In the genomic region with DNA sequence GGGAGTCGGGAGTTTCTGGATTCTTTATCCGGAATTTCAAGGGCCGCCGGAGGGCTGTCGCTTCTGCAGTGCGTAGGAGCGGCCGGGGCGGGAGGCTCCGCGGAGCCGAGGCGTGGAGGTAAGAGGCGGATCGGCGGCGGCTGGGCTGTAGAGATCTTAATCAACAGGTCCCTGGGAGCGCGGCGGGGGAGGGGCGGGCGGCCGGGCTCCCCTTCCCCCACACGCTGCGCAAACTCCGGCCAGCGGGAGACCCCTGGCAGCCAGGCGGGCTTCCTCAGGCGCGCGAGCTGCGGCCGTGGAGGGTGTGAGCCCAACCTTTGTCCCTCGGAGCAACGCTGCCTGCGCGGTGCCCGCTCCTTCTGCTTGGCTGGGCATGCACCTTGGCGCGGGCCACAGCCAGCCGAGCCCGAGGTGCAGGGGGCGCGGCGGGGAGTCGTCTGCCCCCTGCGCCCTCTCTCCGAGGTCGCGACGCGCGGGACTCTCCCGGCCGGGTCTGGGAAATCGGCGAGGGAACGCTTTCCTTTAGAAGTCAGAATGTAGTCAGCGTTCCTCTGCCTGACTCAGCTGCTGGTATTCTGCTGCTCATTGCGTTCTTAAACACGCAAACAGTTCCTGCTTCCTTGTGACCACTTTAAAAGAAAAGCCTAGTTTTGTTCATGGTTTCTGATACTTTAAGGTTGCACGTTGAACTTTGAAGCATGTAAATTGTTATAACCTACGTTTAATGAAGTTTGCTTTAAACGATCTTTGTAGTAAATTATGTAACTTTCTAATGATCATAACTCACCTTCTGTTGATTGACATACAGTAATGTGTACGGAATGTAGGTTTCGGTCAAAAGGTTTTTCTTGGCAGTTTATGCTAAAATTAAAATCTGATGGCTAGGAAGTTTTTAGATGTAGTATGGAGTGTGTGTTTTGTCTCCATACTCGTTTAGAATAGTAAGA, we compare ENCODE assay signal across 1 cellular context.
TF ChIP-seq lines count a peak whose summit lies in the region.

A gene (plus strand): TSS at position 20 of the 947 bp plus-strand sequence. CDS start 37,736 bp downstream, outside the sequence.

TF ChIP-seq in HepG2, 621 proteins besides CTCF, POLR2A, EP300 and RAD21 (continued from another document and continues in another):
- TF ChIP-seq, protein P1, sequence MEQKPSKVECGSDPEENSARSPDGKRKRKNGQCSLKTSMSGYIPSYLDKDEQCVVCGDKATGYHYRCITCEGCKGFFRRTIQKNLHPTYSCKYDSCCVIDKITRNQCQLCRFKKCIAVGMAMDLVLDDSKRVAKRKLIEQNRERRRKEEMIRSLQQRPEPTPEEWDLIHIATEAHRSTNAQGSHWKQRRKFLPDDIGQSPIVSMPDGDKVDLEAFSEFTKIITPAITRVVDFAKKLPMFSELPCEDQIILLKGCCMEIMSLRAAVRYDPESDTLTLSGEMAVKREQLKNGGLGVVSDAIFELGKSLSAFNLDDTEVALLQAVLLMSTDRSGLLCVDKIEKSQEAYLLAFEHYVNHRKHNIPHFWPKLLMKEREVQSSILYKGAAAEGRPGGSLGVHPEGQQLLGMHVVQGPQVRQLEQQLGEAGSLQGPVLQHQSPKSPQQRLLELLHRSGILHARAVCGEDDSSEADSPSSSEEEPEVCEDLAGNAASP (CRISPR knock-in tag; IDR thresholded peaks at IDR 0.05; ENCODE audit: borderline replicate concordance) = 0 out of 2 replicates have a peak, but pooled peaks have one; percentile 26
- TF ChIP-seq AGO2 (optimal IDR thresholded peaks at IDR 0.05; ENCODE audit: low read depth, low read length) = peak; percentile 80
- no peak for TF ChIP-seq MEF2D (CRISPR knock-in tag; IDR thresholded peaks at IDR 0.05)
- TF ChIP-seq, protein P2, sequence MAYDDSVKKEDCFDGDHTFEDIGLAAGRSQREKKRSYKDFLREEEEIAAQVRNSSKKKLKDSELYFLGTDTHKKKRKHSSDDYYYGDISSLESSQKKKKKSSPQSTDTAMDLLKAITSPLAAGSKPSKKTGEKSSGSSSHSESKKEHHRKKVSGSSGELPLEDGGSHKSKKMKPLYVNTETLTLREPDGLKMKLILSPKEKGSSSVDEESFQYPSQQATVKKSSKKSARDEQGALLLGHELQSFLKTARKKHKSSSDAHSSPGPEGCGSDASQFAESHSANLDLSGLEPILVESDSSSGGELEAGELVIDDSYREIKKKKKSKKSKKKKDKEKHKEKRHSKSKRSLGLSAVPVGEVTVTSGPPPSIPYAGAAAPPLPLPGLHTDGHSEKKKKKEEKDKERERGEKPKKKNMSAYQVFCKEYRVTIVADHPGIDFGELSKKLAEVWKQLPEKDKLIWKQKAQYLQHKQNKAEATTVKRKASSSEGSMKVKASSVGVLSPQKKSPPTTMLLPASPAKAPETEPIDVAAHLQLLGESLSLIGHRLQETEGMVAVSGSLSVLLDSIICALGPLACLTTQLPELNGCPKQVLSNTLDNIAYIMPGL (CRISPR knock-in tag; IDR thresholded peaks at IDR 0.05; ENCODE audit: borderline replicate concordance in 1 of 2, low read depth in 1 of 2) = peak in 1 of 2 experiments; percentile 74; a peak in 3 of 4 replicates
- 0 out of 2 replicates have a peak, but pooled peaks have one; percentile 17 for TF ChIP-seq TCF7 (IDR thresholded peaks at IDR 0.05; ENCODE audit: low read depth)
- no peak for TF ChIP-seq ZNF101 (CRISPR knock-in tag; IDR thresholded peaks at IDR 0.05; ENCODE audit: borderline replicate concordance, low read depth)
- TF ChIP-seq DNMT3B (CRISPR knock-in tag; conservative IDR thresholded peaks at IDR 0.05) = 0 out of 2 replicates have a peak, but pooled peaks have one; percentile 43
- TF ChIP-seq YEATS2 (CRISPR knock-in tag; IDR thresholded peaks at IDR 0.05; ENCODE audit: borderline replicate concordance) = no peak
- TF ChIP-seq, protein P3, sequence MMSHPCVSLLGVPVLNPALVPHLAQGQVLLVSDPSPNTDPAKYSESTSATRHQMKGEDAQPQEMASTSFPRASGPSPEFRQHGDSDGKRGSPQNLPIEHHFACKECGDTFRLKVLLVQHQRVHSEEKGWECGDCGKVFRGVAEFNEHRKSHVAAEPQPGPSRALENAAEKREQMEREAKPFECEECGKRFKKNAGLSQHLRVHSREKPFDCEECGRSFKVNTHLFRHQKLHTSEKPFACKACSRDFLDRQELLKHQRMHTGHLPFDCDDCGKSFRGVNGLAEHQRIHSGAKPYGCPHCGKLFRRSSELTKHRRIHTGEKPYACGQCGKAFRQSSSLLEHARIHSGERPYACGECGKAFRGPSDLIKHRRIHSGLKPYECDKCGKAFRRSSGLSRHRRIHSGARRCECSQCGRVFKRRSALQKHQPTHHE (CRISPR knock-in tag; IDR thresholded peaks at IDR 0.05; ENCODE audit: borderline replicate concordance) = peak; percentile 78; the same call in 1 of the 2 replicates
- TF ChIP-seq HIVEP1 (CRISPR knock-in tag; IDR thresholded peaks at IDR 0.05) = peak; percentile 89
- peak; percentile 53; the same call in 1 of the 2 replicates for TF ChIP-seq NKX3-1 (CRISPR knock-in tag; IDR thresholded peaks at IDR 0.05)
- TF ChIP-seq ZNF616 (CRISPR knock-in tag; IDR thresholded peaks at IDR 0.05; ENCODE audit: low read depth) = no peak
- no peak for TF ChIP-seq STAT5B (CRISPR knock-in tag; IDR thresholded peaks at IDR 0.05)
- 0 out of 2 replicates have a peak, but pooled peaks have one; percentile 8 for TF ChIP-seq MIXL1 (CRISPR knock-in tag; IDR thresholded peaks at IDR 0.05)
- TF ChIP-seq MEIS2 (CRISPR knock-in tag; IDR thresholded peaks at IDR 0.05) = peak; percentile 71; the same call in 1 of the 2 replicates
- TF ChIP-seq, protein P4, sequence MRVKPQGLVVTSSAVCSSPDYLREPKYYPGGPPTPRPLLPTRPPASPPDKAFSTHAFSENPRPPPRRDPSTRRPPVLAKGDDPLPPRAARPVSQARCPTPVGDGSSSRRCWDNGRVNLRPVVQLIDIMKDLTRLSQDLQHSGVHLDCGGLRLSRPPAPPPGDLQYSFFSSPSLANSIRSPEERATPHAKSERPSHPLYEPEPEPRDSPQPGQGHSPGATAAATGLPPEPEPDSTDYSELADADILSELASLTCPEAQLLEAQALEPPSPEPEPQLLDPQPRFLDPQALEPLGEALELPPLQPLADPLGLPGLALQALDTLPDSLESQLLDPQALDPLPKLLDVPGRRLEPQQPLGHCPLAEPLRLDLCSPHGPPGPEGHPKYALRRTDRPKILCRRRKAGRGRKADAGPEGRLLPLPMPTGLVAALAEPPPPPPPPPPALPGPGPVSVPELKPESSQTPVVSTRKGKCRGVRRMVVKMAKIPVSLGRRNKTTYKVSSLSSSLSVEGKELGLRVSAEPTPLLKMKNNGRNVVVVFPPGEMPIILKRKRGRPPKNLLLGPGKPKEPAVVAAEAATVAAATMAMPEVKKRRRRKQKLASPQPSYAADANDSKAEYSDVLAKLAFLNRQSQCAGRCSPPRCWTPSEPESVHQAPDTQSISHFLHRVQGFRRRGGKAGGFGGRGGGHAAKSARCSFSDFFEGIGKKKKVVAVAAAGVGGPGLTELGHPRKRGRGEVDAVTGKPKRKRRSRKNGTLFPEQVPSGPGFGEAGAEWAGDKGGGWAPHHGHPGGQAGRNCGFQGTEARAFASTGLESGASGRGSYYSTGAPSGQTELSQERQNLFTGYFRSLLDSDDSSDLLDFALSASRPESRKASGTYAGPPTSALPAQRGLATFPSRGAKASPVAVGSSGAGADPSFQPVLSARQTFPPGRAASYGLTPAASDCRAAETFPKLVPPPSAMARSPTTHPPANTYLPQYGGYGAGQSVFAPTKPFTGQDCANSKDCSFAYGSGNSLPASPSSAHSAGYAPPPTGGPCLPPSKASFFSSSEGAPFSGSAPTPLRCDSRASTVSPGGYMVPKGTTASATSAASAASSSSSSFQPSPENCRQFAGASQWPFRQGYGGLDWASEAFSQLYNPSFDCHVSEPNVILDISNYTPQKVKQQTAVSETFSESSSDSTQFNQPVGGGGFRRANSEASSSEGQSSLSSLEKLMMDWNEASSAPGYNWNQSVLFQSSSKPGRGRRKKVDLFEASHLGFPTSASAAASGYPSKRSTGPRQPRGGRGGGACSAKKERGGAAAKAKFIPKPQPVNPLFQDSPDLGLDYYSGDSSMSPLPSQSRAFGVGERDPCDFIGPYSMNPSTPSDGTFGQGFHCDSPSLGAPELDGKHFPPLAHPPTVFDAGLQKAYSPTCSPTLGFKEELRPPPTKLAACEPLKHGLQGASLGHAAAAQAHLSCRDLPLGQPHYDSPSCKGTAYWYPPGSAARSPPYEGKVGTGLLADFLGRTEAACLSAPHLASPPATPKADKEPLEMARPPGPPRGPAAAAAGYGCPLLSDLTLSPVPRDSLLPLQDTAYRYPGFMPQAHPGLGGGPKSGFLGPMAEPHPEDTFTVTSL (CRISPR knock-in tag; IDR thresholded peaks at IDR 0.05; ENCODE audit: borderline replicate concordance) = no peak
- TF ChIP-seq NR3C1 (CRISPR knock-in tag; IDR thresholded peaks at IDR 0.05) = no peak
- TF ChIP-seq RBM22 (optimal IDR thresholded peaks at IDR 0.05; ENCODE audit: low read length) = no peak
- TF ChIP-seq ZNF256 (CRISPR knock-in tag; conservative IDR thresholded peaks at IDR 0.05) = 0 out of 2 replicates have a peak, but pooled peaks have one; percentile 42
- no peak for TF ChIP-seq JUND (CRISPR knock-in tag; IDR thresholded peaks at IDR 0.05)
- TF ChIP-seq, protein P5, sequence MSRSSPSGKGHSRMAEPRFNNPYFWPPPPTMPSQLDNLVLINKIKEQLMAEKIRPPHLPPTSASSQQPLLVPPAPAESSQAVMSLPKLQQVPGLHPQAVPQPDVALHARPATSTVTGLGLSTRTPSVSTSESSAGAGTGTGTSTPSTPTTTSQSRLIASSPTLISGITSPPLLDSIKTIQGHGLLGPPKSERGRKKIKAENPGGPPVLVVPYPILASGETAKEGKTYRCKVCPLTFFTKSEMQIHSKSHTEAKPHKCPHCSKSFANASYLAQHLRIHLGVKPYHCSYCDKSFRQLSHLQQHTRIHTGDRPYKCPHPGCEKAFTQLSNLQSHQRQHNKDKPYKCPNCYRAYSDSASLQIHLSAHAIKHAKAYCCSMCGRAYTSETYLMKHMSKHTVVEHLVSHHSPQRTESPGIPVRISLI (CRISPR knock-in tag; IDR thresholded peaks at IDR 0.05; ENCODE audit: borderline replicate concordance) = no peak
- TF ChIP-seq, protein P6, sequence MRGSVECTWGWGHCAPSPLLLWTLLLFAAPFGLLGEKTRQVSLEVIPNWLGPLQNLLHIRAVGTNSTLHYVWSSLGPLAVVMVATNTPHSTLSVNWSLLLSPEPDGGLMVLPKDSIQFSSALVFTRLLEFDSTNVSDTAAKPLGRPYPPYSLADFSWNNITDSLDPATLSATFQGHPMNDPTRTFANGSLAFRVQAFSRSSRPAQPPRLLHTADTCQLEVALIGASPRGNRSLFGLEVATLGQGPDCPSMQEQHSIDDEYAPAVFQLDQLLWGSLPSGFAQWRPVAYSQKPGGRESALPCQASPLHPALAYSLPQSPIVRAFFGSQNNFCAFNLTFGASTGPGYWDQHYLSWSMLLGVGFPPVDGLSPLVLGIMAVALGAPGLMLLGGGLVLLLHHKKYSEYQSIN (CRISPR knock-in tag; IDR thresholded peaks at IDR 0.05; ENCODE audit: borderline replicate concordance) = no peak
- TF ChIP-seq, protein P7, sequence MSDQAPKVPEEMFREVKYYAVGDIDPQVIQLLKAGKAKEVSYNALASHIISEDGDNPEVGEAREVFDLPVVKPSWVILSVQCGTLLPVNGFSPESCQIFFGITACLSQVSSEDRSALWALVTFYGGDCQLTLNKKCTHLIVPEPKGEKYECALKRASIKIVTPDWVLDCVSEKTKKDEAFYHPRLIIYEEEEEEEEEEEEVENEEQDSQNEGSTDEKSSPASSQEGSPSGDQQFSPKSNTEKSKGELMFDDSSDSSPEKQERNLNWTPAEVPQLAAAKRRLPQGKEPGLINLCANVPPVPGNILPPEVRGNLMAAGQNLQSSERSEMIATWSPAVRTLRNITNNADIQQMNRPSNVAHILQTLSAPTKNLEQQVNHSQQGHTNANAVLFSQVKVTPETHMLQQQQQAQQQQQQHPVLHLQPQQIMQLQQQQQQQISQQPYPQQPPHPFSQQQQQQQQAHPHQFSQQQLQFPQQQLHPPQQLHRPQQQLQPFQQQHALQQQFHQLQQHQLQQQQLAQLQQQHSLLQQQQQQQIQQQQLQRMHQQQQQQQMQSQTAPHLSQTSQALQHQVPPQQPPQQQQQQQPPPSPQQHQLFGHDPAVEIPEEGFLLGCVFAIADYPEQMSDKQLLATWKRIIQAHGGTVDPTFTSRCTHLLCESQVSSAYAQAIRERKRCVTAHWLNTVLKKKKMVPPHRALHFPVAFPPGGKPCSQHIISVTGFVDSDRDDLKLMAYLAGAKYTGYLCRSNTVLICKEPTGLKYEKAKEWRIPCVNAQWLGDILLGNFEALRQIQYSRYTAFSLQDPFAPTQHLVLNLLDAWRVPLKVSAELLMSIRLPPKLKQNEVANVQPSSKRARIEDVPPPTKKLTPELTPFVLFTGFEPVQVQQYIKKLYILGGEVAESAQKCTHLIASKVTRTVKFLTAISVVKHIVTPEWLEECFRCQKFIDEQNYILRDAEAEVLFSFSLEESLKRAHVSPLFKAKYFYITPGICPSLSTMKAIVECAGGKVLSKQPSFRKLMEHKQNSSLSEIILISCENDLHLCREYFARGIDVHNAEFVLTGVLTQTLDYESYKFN (CRISPR knock-in tag; conservative IDR thresholded peaks at IDR 0.05) = peak; percentile 52
- TF ChIP-seq MBNL3 (CRISPR knock-in tag; conservative IDR thresholded peaks at IDR 0.05) = no peak
- TF ChIP-seq ESRRA (CRISPR knock-in tag; IDR thresholded peaks at IDR 0.05; ENCODE audit: low read depth) = 0 out of 2 replicates have a peak, but pooled peaks have one; percentile 30
- TF ChIP-seq ZNF839 (CRISPR knock-in tag; IDR thresholded peaks at IDR 0.05; ENCODE audit: borderline replicate concordance) = 0 out of 2 replicates have a peak, but pooled peaks have one; percentile 75
- no peak for TF ChIP-seq ZNF282 (IDR thresholded peaks at IDR 0.05; ENCODE audit: partially characterized antibody)
- TF ChIP-seq SMARCE1 (IDR thresholded peaks at IDR 0.05; ENCODE audit: borderline replicate concordance) = no peak
